22 cellular contexts compared by ENCODE assay signal in the genomic region with DNA sequence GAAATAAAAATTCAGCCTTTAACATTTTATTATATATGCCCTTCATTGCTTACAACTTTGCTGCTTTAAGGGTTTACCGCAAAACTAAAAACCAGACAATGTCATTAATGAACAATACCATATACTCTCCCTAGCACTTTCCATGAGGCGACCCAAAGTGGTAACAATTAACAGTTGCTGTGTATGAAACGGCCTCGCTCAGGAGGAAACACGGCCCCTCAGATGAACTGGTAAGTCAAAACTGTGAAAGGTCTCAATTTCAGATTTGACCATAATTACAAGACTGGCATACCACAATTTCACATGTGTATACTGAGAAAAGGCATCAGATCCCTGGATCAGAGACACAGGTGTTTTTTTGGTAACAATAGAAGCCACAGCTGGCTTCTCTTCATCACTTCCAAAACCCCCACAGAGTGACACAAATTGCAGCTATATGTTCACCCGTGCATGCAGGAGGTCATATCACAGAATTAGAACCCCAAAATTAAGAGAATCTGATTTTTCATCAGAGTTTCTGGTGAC.
DNase-seq lines count a peak whose midpoint lies in the region; ATAC-seq and TF ChIP-seq lines count a peak whose summit lies in the region.
"Had no signal": no experiment of that assay in that cellular context is flagged by ENCODE, and none has a peak within 500 bp of the region (broad histone marks: within the 10 kb centered on the region; RNA-seq: fewer than 3 reads in every experiment).

No MANE protein-coding gene starts in this region.

- POLR2A ChIA-PET in IMR-90 (lab: Charles Lee; ENCODE audit: unreplicated experiment) = no interaction called here

- BruUV-seq in IMR-90 (replicated peaks; lab: Mats Ljungman, UMichigan) = no TSS peak

- H3K9ac ChIP-seq in IMR-90 (ENCODE audit: low read depth, low read length) = no peak overlapping the region
- H3K9ac ChIP-seq in MM.1S (ENCODE audit: low read length) = no peak overlapping the region
- H3K9ac ChIP-seq in mesendoderm (ENCODE audit: low read length) = no peak overlapping the region
- no peak overlapping the region for H3K9ac ChIP-seq in Karpas-422 (ENCODE audit: low read length)
- H3K9ac ChIP-seq: BLaER1 had no signal

- H3K36me3 ChIP-seq in IMR-90 (ENCODE audit: control insufficient read depth, insufficient read depth, low read length) (no peaks in the 10 kb centered on the region), MM.1S (replicated peaks; ENCODE audit: insufficient read depth, low read length) (no peaks in the 10 kb centered on the region), SJCRH30 (no peaks in the 10 kb centered on the region), mesendoderm (ENCODE audit: control insufficient read depth, insufficient read depth, low read length) (no peaks in the 10 kb centered on the region), Karpas-422 (ENCODE audit: insufficient read depth, low read length) (no peaks in the 10 kb centered on the region)
- H3K36me3 ChIP-seq: BE2C, BLaER1 had no signal

- dilution Hi-C loops in IMR-90 (cut with HindIII; ENCODE audit: low sequenced_read_pairs, unreplicated experiment) = no loop called here

- no peak overlapping the region for H3K14ac ChIP-seq in IMR-90 (replicated peaks; ENCODE audit: low read depth, low read length)

- H3K27ac ChIP-seq in IMR-90 (ENCODE audit: insufficient read depth, low read length) = no peak overlapping the region
- no peak overlapping the region for H3K27ac ChIP-seq in MM.1S (ENCODE audit: low read length)
- H3K27ac ChIP-seq in SJCRH30 = peak overlapping the region; percentile 13
- H3K27ac ChIP-seq in mesendoderm (ENCODE audit: low read depth, low read length) = no peak overlapping the region
- H3K27ac ChIP-seq in Karpas-422 (ENCODE audit: low read length) = no peak overlapping the region
- H3K27ac ChIP-seq: BLaER1 had no signal

- H3K23ac ChIP-seq in IMR-90 (ENCODE audit: low read depth, low read length) (no peak overlapping the region), mesendoderm (ENCODE audit: low read length) (no peak overlapping the region)

- H3K9me2 ChIP-seq in MM.1S (replicated peaks; ENCODE audit: insufficient read depth, low read length) (no peaks in the 10 kb centered on the region), Karpas-422 (replicated peaks; ENCODE audit: insufficient read depth, low read length) (no peaks in the 10 kb centered on the region)

- H2BK15ac ChIP-seq in IMR-90 (ENCODE audit: low read depth, low read length) (no peak overlapping the region), mesendoderm (replicated peaks; ENCODE audit: low read depth) (no peak overlapping the region)

- H2AK5ac ChIP-seq in IMR-90 (ENCODE audit: low read depth, low read length) (0 out of 2 replicates have a peak overlapping the region, but pooled peaks have one; percentile 30), mesendoderm (ENCODE audit: low read length) (no peak overlapping the region)

- H3K9me3 ChIP-seq in IMR-90 (ENCODE audit: control insufficient read depth, insufficient read depth, low read length) (no peaks in the 10 kb centered on the region), MM.1S (replicated peaks; ENCODE audit: insufficient read depth, low read length) (no peaks in the 10 kb centered on the region), SJCRH30 (replicated peaks) (peaks cover 20% of the 10 kb centered on the region), Karpas-422 (ENCODE audit: low read length) (peaks cover 5% of the 10 kb centered on the region)
- H3K9me3 ChIP-seq: BE2C, BLaER1 had no signal

- no peak for TF ChIP-seq POLR2A in IMR-90 (IDR thresholded peaks at IDR 0.05; ENCODE audit: low read depth, low read length)

- no peak overlapping the region for H4K8ac ChIP-seq in IMR-90 (ENCODE audit: low read depth in 2 of 2, low read length in 2 of 2)
- H4K8ac ChIP-seq in mesendoderm (ENCODE audit: low read depth, low read length) = no peak overlapping the region

- WGBS in IMR-90 (ENCODE audit: extremely low coverage in 2 of 2, insufficient read length in 1 of 2), 2 experiments = no CpG with 5 or more reads among the region's 6 CpGs
- no CpG with 5 or more reads among the region's 6 CpGs for WGBS in mesendoderm (ENCODE audit: extremely low coverage, insufficient coverage, low lambda C conversion rate)

- no peak overlapping the region for H2AFZ ChIP-seq in IMR-90 (replicated peaks; ENCODE audit: low read length, poor library complexity)
- H2AFZ ChIP-seq in MM.1S (ENCODE audit: low read length) = no peak overlapping the region
- no peak overlapping the region for H2AFZ ChIP-seq in Karpas-422 (ENCODE audit: low read length)

- H2BK5ac ChIP-seq in IMR-90 (ENCODE audit: low read depth, low read length, poor library complexity, severe bottlenecking) (no peak overlapping the region), mesendoderm (ENCODE audit: low read length) (no peak overlapping the region)

- H3K4me3 ChIP-seq in IMR-90 (ENCODE audit: insufficient read depth, low read depth, low read length) = no peak overlapping the region
- no peak overlapping the region for H3K4me3 ChIP-seq in MM.1S (ENCODE audit: low read length)
- H3K4me3 ChIP-seq in SJCRH30 = no peak overlapping the region
- no peak overlapping the region for H3K4me3 ChIP-seq in mesendoderm (ENCODE audit: low read length)
- H3K4me3 ChIP-seq in Karpas-422 (ENCODE audit: low read length) = no peak overlapping the region
- H3K4me3 ChIP-seq: BLaER1, GM12878 had no signal

- H2AK9ac ChIP-seq in IMR-90 (replicated peaks; ENCODE audit: low read depth, low read length, poor library complexity) = no peak overlapping the region

- H4K5ac ChIP-seq in IMR-90 (ENCODE audit: low read depth, low read length) (no peak overlapping the region), mesendoderm (ENCODE audit: low read length) (no peak overlapping the region)

- H3K4me1 ChIP-seq in IMR-90 (ENCODE audit: control insufficient read depth, insufficient read depth, low read length) (no peaks in the 10 kb centered on the region; the same call in 1 of the 2 replicates), MM.1S (ENCODE audit: low read length) (no peaks in the 10 kb centered on the region), SJCRH30 (peaks cover 19% of the 10 kb centered on the region), mesendoderm (ENCODE audit: control insufficient read depth, low read depth, low read length) (no peaks in the 10 kb centered on the region), Karpas-422 (ENCODE audit: low read length) (no peaks in the 10 kb centered on the region)
- H3K4me1 ChIP-seq: BE2C, BLaER1 had no signal

- no peak overlapping the region for H4K91ac ChIP-seq in IMR-90 (ENCODE audit: insufficient read depth, low read depth, low read length)

- peaks cover 2% of the 10 kb centered on the region; the same call in 1 of the 2 replicates for H3K9me1 ChIP-seq in IMR-90 (ENCODE audit: insufficient read depth, low read length)

- H3K79me2 ChIP-seq in MM.1S (ENCODE audit: low read length) = no peaks in the 10 kb centered on the region
- no peaks in the 10 kb centered on the region for H3K79me2 ChIP-seq in mesendoderm (ENCODE audit: control insufficient read depth, insufficient read depth, low read length)
- H3K79me2 ChIP-seq in Karpas-422 (ENCODE audit: low read length) = no peaks in the 10 kb centered on the region

- H3F3A ChIP-seq in MM.1S (ENCODE audit: insufficient read depth, low read length) = no peaks in the 10 kb centered on the region

- in situ Hi-C loops in IMR-90 (cut with MboI; ENCODE audit: low sequenced_read_pairs) = no loop called here

- H4K20me1 ChIP-seq in IMR-90 (ENCODE audit: insufficient read depth, low read length) (no peaks in the 10 kb centered on the region), MM.1S (ENCODE audit: insufficient read depth, low read length) (no peaks in the 10 kb centered on the region), Karpas-422 (ENCODE audit: insufficient read depth, low read depth, low read length) (no peaks in the 10 kb centered on the region)
- H4K20me1 ChIP-seq: BLaER1 had no signal

- TF ChIP-seq RAD21 in IMR-90 (IDR thresholded peaks at IDR 0.05; ENCODE audit: low read length) = no peak

- H2BK20ac ChIP-seq in IMR-90 (ENCODE audit: low read depth, low read length) = no peak overlapping the region

- H2BK120ac ChIP-seq in IMR-90 (ENCODE audit: low read depth, low read length) = no peak overlapping the region
- H2BK120ac ChIP-seq in mesendoderm (ENCODE audit: low read depth, low read length) = no peak overlapping the region

- H3K18ac ChIP-seq in IMR-90 (ENCODE audit: low read depth, low read length) (no peak overlapping the region), mesendoderm (ENCODE audit: low read length) (no peak overlapping the region)

- H3K27me3 ChIP-seq in IMR-90 (ENCODE audit: control insufficient read depth, insufficient read depth, low read length) (no peaks in the 10 kb centered on the region), MM.1S (replicated peaks; ENCODE audit: insufficient read depth, low read length) (no peaks in the 10 kb centered on the region), SJCRH30 (no peaks in the 10 kb centered on the region), mesendoderm (ENCODE audit: insufficient read depth, low read length, poor library complexity) (no peaks in the 10 kb centered on the region), Karpas-422 (ENCODE audit: low read length) (no peaks in the 10 kb centered on the region)
- H3K27me3 ChIP-seq: BE2C, BLaER1 had no signal

- TF ChIP-seq CTCF in IMR-90 (conservative IDR thresholded peaks at IDR 0.05; ENCODE audit: low read depth, low read length) = no peak
- no peak for TF ChIP-seq CTCF in MM.1S (IDR thresholded peaks at IDR 0.05; ENCODE audit: low read length)

- H3K79me1 ChIP-seq in IMR-90 (ENCODE audit: low read depth in 1 of 2, low read length in 2 of 2) (no peaks in the 10 kb centered on the region), mesendoderm (ENCODE audit: low read length) (no peaks in the 10 kb centered on the region)

- H3K4me2 ChIP-seq in IMR-90 (ENCODE audit: low read depth, low read length) (no peak overlapping the region), MM.1S (ENCODE audit: low read depth, low read length) (no peak overlapping the region), mesendoderm (ENCODE audit: low read length) (no peak overlapping the region), Karpas-422 (ENCODE audit: low read depth, low read length, poor library complexity, severe bottlenecking) (no peak overlapping the region)
- H3K4me2 ChIP-seq: BLaER1 had no signal

- H3K56ac ChIP-seq in IMR-90 (ENCODE audit: extremely low read depth, insufficient read depth, low read length) (no peak overlapping the region), mesendoderm (ENCODE audit: low read length) (no peak overlapping the region)

- CTCF ChIA-PET in IMR-90 (lab: Yijun Ruan, JAX) = no interaction called here

- ATAC-seq in IMR-90 (ENCODE audit: low read depth) = no peak
- ATAC-seq: GM12878 had no signal

- no peak for DNase-seq in IMR-90
- DNase-seq in MM.1S = peak; percentile 39
- DNase-seq in SJCRH30 = peak; percentile 11 to 61
- no peak for DNase-seq in mesendoderm
- DNase-seq in Karpas-422 = no peak
- no peak for DNase-seq in DMS79 (lab: John Stamatoyannopoulos, UW)
- DNase-seq: 8988T; ACHN; BE2C; C1 segment of cervical spinal cord; CD4-positive, alpha-beta memory T cell; CD4-positive, CD25-positive, alpha-beta regulatory T cell; CD8-positive, alpha-beta memory T cell; COR-L47; DMS 273 treated with DMSO at 0.1 percent for 48 hours; DMS153; DMS53; DMS79 treated with DMSO at 0.1 percent for 48 hours; EL; GDM1 had no signal

- no peak overlapping the region for H3K4ac ChIP-seq in IMR-90 (ENCODE audit: low read depth, low read length)
- H3K4ac ChIP-seq in mesendoderm (ENCODE audit: low read depth, low read length) = no peak overlapping the region

- intact Hi-C loops in IMR-90 (cut with micrococcal nuclease) = no loop called here

Comparison
In these comparisons a context has a peak if more than half of its experiments do, and no peak if none do; other contexts are left out.
1. DNase-seq: peak in MM.1S (single experiment) and SJCRH30 (2 of 2); none in IMR-90 (single experiment), mesendoderm (single experiment), Karpas-422 (single experiment) and DMS79 (single experiment).